In genomic region chr18:48761582-48761981, GRCh38 we compare ENCODE assay signal across 19 cellular contexts.
"Had no signal": no experiment of that assay in that cellular context is flagged by ENCODE, and none has a peak within 500 bp of the region (broad histone marks: within the 10 kb centered on the region; RNA-seq: fewer than 3 reads in every experiment).

No MANE protein-coding gene starts in this region.

- H3K4me3 ChIP-seq: right lobe of liver, smooth muscle cell, uterus had no signal

- DNase-seq: activated CD4-positive, alpha-beta memory T cell treated with anti-CD3 and anti-CD28 coated beads for 36 hours; activated CD4-positive, alpha-beta T cell treated with anti-CD3 and anti-CD28 coated beads for 48 hours; activated CD4-positive, CD25-positive, alpha-beta regulatory T cell; activated effector memory CD4-positive, alpha-beta T cell treated with anti-CD3 and anti-CD28 coated beads, Interleukin-2, amount 50 U/mL, for 16 hours; activated naive CD4-positive, alpha-beta T cell treated with anti-CD3 and anti-CD28 coated beads, Interleukin-2, amount 10 ng/mL, durations not matched to agents 7 days and 5 days; amygdala; effector memory CD4-positive, alpha-beta T cell; foreskin melanocyte; nucleus accumbens; stimulated activated CD4-positive, alpha-beta T cell treated with anti-CD3 and anti-CD28 coated beads, Interleukin-15, amount 100 ng/mL, for 24 hours; stimulated activated CD4-positive, alpha-beta T cell treated with anti-CD3 and anti-CD28 coated beads, Interleukin-2, amount 100 ng/mL, for 48 hours; stimulated activated CD8-positive, alpha-beta memory T cell treated with anti-CD3 and anti-CD28 coated beads, Interleukin-4, amount 100 ng/mL, for 48 hours; stimulated activated naive B cell treated with anti-CD40 and anti-IgM and Interleukin-4, amounts not matched to agents 10 μg/mL and 1 μg/mL and 100 μg/mL, for 72 hours; trophoblast cell; uterus had no signal

- H3K4me1 ChIP-seq: parathyroid adenoma, right lobe of liver, uterus had no signal

- ATAC-seq: right lobe of liver; stimulated activated naive B cell treated with anti-CD40 and anti-IgM and Interleukin-4, amounts not matched to agents 10 μg/mL and 1 μg/mL and 100 μg/mL, for 72 hours had no signal

- H2AFZ ChIP-seq: parathyroid adenoma had no signal

- H3K4me2 ChIP-seq: smooth muscle cell had no signal

- H3K9ac ChIP-seq: parathyroid adenoma had no signal

- H3K27me3 ChIP-seq: right lobe of liver, uterus had no signal

- H3K36me3 ChIP-seq: uterus had no signal

- FAIRE-seq: islet of Langerhans had no signal

- H3K9me3 ChIP-seq: right lobe of liver, uterus had no signal

- H3K27ac ChIP-seq: parathyroid adenoma, right lobe of liver, uterus had no signal
